Comparison of ENCODE assay signal across 8 cellular contexts in genomic region chr6:84685983-84686584, GRCh38.
DNase-seq lines count a peak whose midpoint lies in the region; ATAC-seq and TF ChIP-seq lines count a peak whose summit lies in the region.

No MANE protein-coding gene starts in this region.

- no peaks in the 10 kb centered on the region for H3K27me3 ChIP-seq in colonic mucosa

- TF ChIP-seq POLR2A in GM18505 (IDR thresholded peaks at IDR 0.05; ENCODE audit: borderline replicate concordance, extremely low read depth, insufficient read depth, insufficient read length) = no peak

- H3K4me1 ChIP-seq in colonic mucosa = no peaks in the 10 kb centered on the region

- peak; percentile 75 for TF ChIP-seq CTCF in 22Rv1 (IDR thresholded peaks at IDR 0.05)
- TF ChIP-seq CTCF in colonic mucosa (IDR thresholded peaks at IDR 0.05) = peak; percentile 30

- intact Hi-C loops in colonic mucosa (cut with DNase I) = no loop called here

- no peak overlapping the region for H3K4me3 ChIP-seq in colonic mucosa

- no peak overlapping the region for H3K9ac ChIP-seq in colonic mucosa (ENCODE audit: low read depth in 2 of 2, low read length in 2 of 2)

- no peaks in the 10 kb centered on the region for H3K9me3 ChIP-seq in colonic mucosa

- H3K27ac ChIP-seq in 22Rv1 (no peak overlapping the region), colonic mucosa (no peak overlapping the region)

- ATAC-seq in GM18505 (IDR thresholded peaks at IDR 0.05; ENCODE audit: unreplicated experiment) (peak; percentile 71), GM18498 (IDR thresholded peaks at IDR 0.05; ENCODE audit: unreplicated experiment) (no peak), GM21528 (IDR thresholded peaks at IDR 0.05; ENCODE audit: low FRiP score, unreplicated experiment) (no peak)

- DNase-seq in NAMALWA (ENCODE audit: low spot score) = peak; percentile 62
- peak; percentile 19 for DNase-seq in colonic mucosa
- no peak for DNase-seq in central memory CD4-positive, alpha-beta T cell
- no peak for DNase-seq in activated CD4-positive, CD25-positive, alpha-beta regulatory T cell (lab: John Stamatoyannopoulos, UW)

- no peaks in the 10 kb centered on the region for H3K36me3 ChIP-seq in colonic mucosa

Comparison
In these comparisons a context has a peak if more than half of its experiments do, and no peak if none do; other contexts are left out.
1. DNase-seq: peak in NAMALWA (single experiment) and colonic mucosa (single experiment); none in central memory CD4-positive, alpha-beta T cell (single experiment) and activated CD4-positive, CD25-positive, alpha-beta regulatory T cell (0 of 4).